Comparison of ENCODE assay signal across 13 cellular contexts in genomic region chr3:98003306-98003969, GRCh38. TPM values are rescaled to one million over a fixed set of nuclear protein-coding genes. Genes with fewer than 3 reads are reported as not detected.
DNase-seq lines count a peak whose midpoint lies in the region; ATAC-seq and FAIRE-seq lines count a peak whose summit lies in the region.
"Had no signal": no experiment of that assay in that cellular context is flagged by ENCODE, and none has a peak within 500 bp of the region (broad histone marks: within the 10 kb centered on the region; RNA-seq: fewer than 3 reads in every experiment).

No MANE protein-coding gene starts in this region.

- H3K27ac Mint-ChIP-seq in T-helper 2 cell treated with Interferon-gamma antibody and Interleukin-4, amounts not matched to agents 5 μg/mL and 100 μg/mL, for 36 hours: peak overlapping the region; percentile 33

- H3K4me3 Mint-ChIP-seq in T-helper 2 cell treated with Interferon-gamma antibody and Interleukin-4, amounts not matched to agents 5 μg/mL and 100 μg/mL, for 36 hours: peak overlapping the region; percentile 33

- ATAC-seq in GM19463 (IDR thresholded peaks at IDR 0.05; ENCODE audit: unreplicated experiment): peak; percentile 54
- peak; percentile 69 for ATAC-seq in HG03135 (IDR thresholded peaks at IDR 0.05; ENCODE audit: unreplicated experiment)

- FAIRE-seq in GM18507 (lab: Jason Lieb, UNC): peak; percentile 73
- FAIRE-seq: astrocyte had no signal

- peaks cover 10% of the 10 kb centered on the region for H3K36me3 Mint-ChIP-seq in T-helper 2 cell treated with Interferon-gamma antibody and Interleukin-4, amounts not matched to agents 5 μg/mL and 100 μg/mL, for 36 hours (ENCODE audit: low read depth)

- DNase-seq in GM18507 (ENCODE audit: extremely low spot score, insufficient read length, low read depth) (no peak), cerebellum (ENCODE audit: low spot score) (no peak), cortex of kidney (lab: John Stamatoyannopoulos, UW) (no peak), HuH-7.5 (ENCODE audit: low spot score) (no peak), cerebellar nuclear complex (lab: John Stamatoyannopoulos, UW) (no peak)
- no peak for DNase-seq in T-helper 2 cell treated with Interferon-gamma antibody and Interleukin-4, amounts not matched to agents 5 μg/mL and 100 μg/mL, for 36 hours (ENCODE audit: low spot score)
- DNase-seq: mammary epithelial cell, NCI-H2227 treated with DMSO at 0.1 percent for 48 hours, stomach had no signal

- H3K9me3 Mint-ChIP-seq in T-helper 2 cell treated with Interferon-gamma antibody and Interleukin-4, amounts not matched to agents 5 μg/mL and 100 μg/mL, for 36 hours: no peaks in the 10 kb centered on the region

- H3K27me3 Mint-ChIP-seq in T-helper 2 cell treated with Interferon-gamma antibody and Interleukin-4, amounts not matched to agents 5 μg/mL and 100 μg/mL, for 36 hours (ENCODE audit: low read depth): peaks cover 8% of the 10 kb centered on the region

- H3K4me1 Mint-ChIP-seq in T-helper 2 cell treated with Interferon-gamma antibody and Interleukin-4, amounts not matched to agents 5 μg/mL and 100 μg/mL, for 36 hours (ENCODE audit: low read depth): peaks cover 45% of the 10 kb centered on the region

RNA-seq across cellular contexts. Expression of gene RIOX2, which starts 31.2 kb away (rescaled TPM):
- total RNA-seq in cerebellum: 22.0 TPM

RNA-seq across cellular contexts. Expression of gene GABRR3, which starts 31.7 kb away (rescaled TPM):
- not detected for total RNA-seq in cerebellum
- total RNA-seq: astrocyte, G401, mammary epithelial cell, stomach had no signal
